ENCODE assay signal across 8 cellular contexts in the genomic region with DNA sequence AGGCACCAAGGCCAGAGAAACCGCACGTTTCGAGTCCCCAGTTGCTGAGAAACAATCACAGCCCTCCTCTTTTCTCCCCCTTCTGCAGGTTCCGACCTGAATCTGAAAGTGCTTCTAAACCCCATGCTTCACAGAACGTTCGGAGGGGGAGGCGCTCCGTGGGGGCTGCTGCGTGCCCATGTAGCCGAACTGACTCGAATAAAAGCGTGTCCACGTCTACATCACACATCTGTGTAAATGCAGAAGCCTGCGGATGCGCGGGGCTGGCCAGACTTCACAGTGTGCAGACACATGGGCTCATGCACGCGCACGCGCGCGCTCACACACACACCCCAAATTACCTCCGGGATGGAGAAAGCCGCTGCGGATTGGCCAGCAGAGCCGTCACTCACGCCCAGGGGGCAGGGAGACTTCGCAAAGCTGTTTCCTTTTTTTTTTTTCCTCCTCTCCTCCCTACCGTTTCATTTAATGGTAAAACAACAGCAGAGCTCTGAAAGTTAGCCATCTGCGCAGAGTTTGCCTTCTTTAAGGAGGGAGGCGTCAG. TPM values are rescaled to one million over a fixed set of nuclear protein-coding genes. Genes with fewer than 3 reads are reported as not detected.
DNase-seq lines count a peak whose midpoint lies in the region; ATAC-seq and TF ChIP-seq lines count a peak whose summit lies in the region.

No MANE protein-coding gene starts in this region.

- in situ Hi-C loops in KBM-7 (cut with MboI; ENCODE audit: low pct_unique_long_range_greater_than_20kb, low sequenced_read_pairs): no loop called here
- in situ Hi-C loops in Panc1 (cut with HindIII; ENCODE audit: low pct_unique_long_range_greater_than_20kb, low sequenced_read_pairs): no loop called here

- H3K9me3 ChIP-seq in Panc1 (ENCODE audit: control insufficient read depth, insufficient read depth, low read depth, low read length): no peaks in the 10 kb centered on the region
- no peaks in the 10 kb centered on the region for H3K9me3 ChIP-seq in esophagus squamous epithelium
- no peaks in the 10 kb centered on the region for H3K9me3 ChIP-seq in muscle layer of colon (ENCODE audit: low read length)

- H3K27ac ChIP-seq in Panc1 (ENCODE audit: low read length) (peak overlapping the region; percentile 83), esophagus squamous epithelium (peak overlapping the region; percentile 90 to 97 (median 94)), muscle layer of colon (ENCODE audit: low read depth, low read length) (peak overlapping the region; percentile 72)

- no TSS peak for BruUV-seq in Panc1 (replicated peaks; lab: Mats Ljungman, UMichigan)

- peak; percentile 84 for DNase-seq in DMS79 treated with DMSO at 0.1 percent for 48 hours (lab: John Stamatoyannopoulos, UW)
- DNase-seq in KBM-7: peak; percentile 98
- peak; percentile 97 for DNase-seq in Panc1 (ENCODE audit: low read depth, low spot score)
- peak; percentile 90 for DNase-seq in activated T-helper 1 cell treated with Interleukin-2 at 50 U/mL for 16 hours (ENCODE audit: low read depth)
- DNase-seq in esophagus squamous epithelium (lab: John Stamatoyannopoulos, UW): peak; percentile 87
- DNase-seq in stimulated activated CD8-positive, alpha-beta memory T cell treated with anti-CD3 and anti-CD28 coated beads, Interleukin-4, amount 100 ng/mL, for 48 hours: peak; percentile 100

- ATAC-seq in GM21737 (IDR thresholded peaks at IDR 0.05; ENCODE audit: unreplicated experiment) (peak; percentile 63), Panc1 (peak; percentile 86)

- intact Hi-C loops in Panc1 (cut with micrococcal nuclease; ENCODE audit: unreplicated experiment): loop anchor here (5.0 to 10.0 kb wide), 2 partner anchors 95 to 192 kb away; no protein-coding TSS in a partner anchor
- intact Hi-C loops in esophagus squamous epithelium (cut with DNase I): loop anchor here (10.0 kb wide), 1 partner anchor 72 kb away; no protein-coding TSS in a partner anchor

- 0 to 1% methylated on average over 16 to 18 of the region's 31 CpGs for WGBS in esophagus squamous epithelium, 2 donors

- TF ChIP-seq POLR2A in esophagus squamous epithelium (IDR thresholded peaks at IDR 0.05): peak in 2 of 4 donors; percentile 54 to 73

- no peaks in the 10 kb centered on the region; the same call in 1 of the 2 replicates for H3K36me3 ChIP-seq in Panc1 (ENCODE audit: control insufficient read depth, insufficient read depth, low read length)
- no peaks in the 10 kb centered on the region for H3K36me3 ChIP-seq in esophagus squamous epithelium
- H3K36me3 ChIP-seq in muscle layer of colon (ENCODE audit: insufficient read depth, low read length): no peaks in the 10 kb centered on the region

- CTCF ChIA-PET in Panc1 (lab: Charles Lee): interaction anchor here (0.8 to 1.4 kb wide), 2 partner anchors 11 to 44 kb away, joined by 3 to 4 read pairs; no protein-coding TSS in a partner anchor

- POLR2A ChIA-PET in Panc1 (lab: Charles Lee): interaction anchor here (0.6 to 0.7 kb wide), 4 partner anchors 100 to 1868 kb away, joined by 3 to 7 read pairs (median 4); no protein-coding TSS in a partner anchor

- peak overlapping the region; percentile 62 to 97 for H3K4me3 ChIP-seq in Panc1 (ENCODE audit: low read depth in 2 of 2, low read length in 2 of 2)
- peak overlapping the region; percentile 65 to 89 (median 71) for H3K4me3 ChIP-seq in esophagus squamous epithelium
- H3K4me3 ChIP-seq in muscle layer of colon (ENCODE audit: low read depth in 1 of 2, low read length in 2 of 2): peak overlapping the region; percentile 53 to 72

- H3K27me3 ChIP-seq in Panc1 (ENCODE audit: control insufficient read depth, insufficient read depth, low read length) (peaks cover 7% of the 10 kb centered on the region), esophagus squamous epithelium (peaks cover 0 to 7% (median 0%) of the 10 kb centered on the region in 4 donors), muscle layer of colon (ENCODE audit: control insufficient read depth in 1 of 2, insufficient read depth in 2 of 2, low read length in 2 of 2) (no peaks in the 10 kb centered on the region)

- peaks cover 39% of the 10 kb centered on the region for H3K4me1 ChIP-seq in Panc1 (ENCODE audit: control insufficient read depth, insufficient read depth, low read length)
- H3K4me1 ChIP-seq in esophagus squamous epithelium: peaks cover 9 to 69% (median 20%) of the 10 kb centered on the region in 3 donors
- H3K4me1 ChIP-seq in muscle layer of colon (ENCODE audit: insufficient read depth, low read length): peaks cover 27% of the 10 kb centered on the region

- TF ChIP-seq CTCF in Panc1 (IDR thresholded peaks at IDR 0.05): no peak
- TF ChIP-seq CTCF in esophagus squamous epithelium (IDR thresholded peaks at IDR 0.05): no peak

- H3K9ac ChIP-seq in muscle layer of colon (ENCODE audit: low read length): peak overlapping the region; percentile 83

RNA-seq across cellular contexts. Expression of a gene that starts 2.3 kb away (rescaled TPM):
- total RNA-seq in Panc1 (2021; ENCODE audit: unreplicated experiment) (28.6 TPM), esophagus squamous epithelium (10 to 100 TPM; 18.0 to 23.9 (median 19.2) TPM)
- 11.7 TPM for polyA plus RNA-seq in Panc1 (2012; ENCODE audit: insufficient read length)

Comparison
In these comparisons a context has a peak if more than half of its experiments do, and no peak if none do; other contexts are left out.
1. Peak in every context shown above with its lines: DNase-seq, ATAC-seq, H3K4me3 ChIP-seq and H3K27ac ChIP-seq.